Comparison of ENCODE assay signal across 11 cellular contexts in the genomic region with DNA sequence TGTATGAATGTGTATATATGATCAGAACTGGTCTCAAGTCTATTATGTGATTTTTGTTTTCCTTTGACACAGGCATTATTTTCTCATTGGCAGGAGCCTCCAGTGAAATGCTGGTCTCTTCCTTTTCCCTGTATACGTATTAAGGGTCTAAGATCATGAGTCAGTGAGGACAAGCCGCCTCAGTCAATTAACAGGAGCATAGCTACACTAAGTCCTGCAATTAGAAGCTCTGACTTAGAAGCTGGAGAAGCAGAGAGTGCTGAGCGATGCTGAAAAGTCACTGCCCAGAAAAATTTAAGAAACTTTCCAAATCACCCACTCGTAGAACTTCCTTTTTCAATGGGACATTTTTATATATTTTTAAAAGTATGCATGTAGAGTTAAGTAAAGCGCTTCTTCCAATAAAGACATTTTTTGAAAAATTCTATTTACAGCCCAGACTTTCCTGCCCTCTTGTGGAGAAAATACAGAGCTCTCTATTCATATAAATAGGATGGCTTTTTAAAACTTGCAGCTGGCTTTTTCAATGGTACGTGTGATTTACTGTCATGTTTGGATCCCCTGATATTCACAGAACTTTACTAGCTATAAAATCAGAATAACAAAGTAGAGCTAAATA.
DNase-seq lines count a peak whose midpoint lies in the region; ATAC-seq and TF ChIP-seq lines count a peak whose summit lies in the region.
"Had no signal": no experiment of that assay in that cellular context is flagged by ENCODE, and none has a peak within 500 bp of the region (broad histone marks: within the 10 kb centered on the region; RNA-seq: fewer than 3 reads in every experiment).

No MANE protein-coding gene starts in this region.

- intact Hi-C loops in ovary (cut with DNase I): no loop called here

- H3K4me3 Mint-ChIP-seq in activated CD8-positive, alpha-beta memory T cell treated with anti-CD3 and anti-CD28 coated beads, Interleukin-2, amount 10 ng/mL, durations not matched to agents 7 days and 5 days: no peak overlapping the region
- H3K4me3 Mint-ChIP-seq: activated naive CD8-positive, alpha-beta T cell had no signal

- H3K4me1 Mint-ChIP-seq in activated CD8-positive, alpha-beta memory T cell treated with anti-CD3 and anti-CD28 coated beads, Interleukin-2, amount 10 ng/mL, durations not matched to agents 7 days and 5 days: no peaks in the 10 kb centered on the region

- no peaks in the 10 kb centered on the region for H3K36me3 Mint-ChIP-seq in activated CD8-positive, alpha-beta memory T cell treated with anti-CD3 and anti-CD28 coated beads, Interleukin-2, amount 10 ng/mL, durations not matched to agents 7 days and 5 days
- H3K36me3 Mint-ChIP-seq: activated naive CD8-positive, alpha-beta T cell had no signal

- in situ Hi-C loops in GM13977 (cut with MboI; ENCODE audit: low pct_unique_long_range_greater_than_20kb, low sequenced_read_pairs, unreplicated experiment): no loop called here

- no peak for TF ChIP-seq EP300 in ovary (IDR thresholded peaks at IDR 0.05)

- H3K4me3 ChIP-seq in ovary: no peak overlapping the region

- no peaks in the 10 kb centered on the region for H3K36me3 ChIP-seq in ovary

- 15 to 22% (median 21%) methylated on average over 6 of the region's 6 CpGs for WGBS in ovary, 3 donors

- no peak for ATAC-seq in activated CD8-positive, alpha-beta memory T cell treated with anti-CD3 and anti-CD28 coated beads, Interleukin-2, amount 10 ng/mL, durations not matched to agents 7 days and 5 days

- no peaks in the 10 kb centered on the region for H3K27me3 ChIP-seq in ovary

- H3K27ac Mint-ChIP-seq in activated CD8-positive, alpha-beta memory T cell treated with anti-CD3 and anti-CD28 coated beads, Interleukin-2, amount 10 ng/mL, durations not matched to agents 7 days and 5 days: no peak overlapping the region
- H3K27ac Mint-ChIP-seq: activated naive CD8-positive, alpha-beta T cell had no signal

- TF ChIP-seq POLR2A in ovary (IDR thresholded peaks at IDR 0.05): no peak

- CTCF ChIA-PET in activated CD8-positive, alpha-beta memory T cell treated with anti-CD3 and anti-CD28 coated beads, Interleukin-2, amount 10 ng/mL, durations not matched to agents 7 days and 5 days (lab: Charles Lee): interaction anchor here (1.0 to 1.3 kb wide), 2 partner anchors 10 to 41 kb away, joined by 3 read pairs; no protein-coding TSS in a partner anchor

- DNase-seq in 8988T (peak; percentile 34), GM13977 (ENCODE audit: low spot score) (no peak), RPMI7951 (ENCODE audit: low read depth) (peak; percentile 6), globus pallidus (ENCODE audit: low spot score) (peak; percentile 9), GF-D8 (lab: John Stamatoyannopoulos, UW) (no peak), ovary (no peak)
- no peak for DNase-seq in effector CD4-positive, alpha-beta T cell
- DNase-seq in activated CD8-positive, alpha-beta memory T cell treated with anti-CD3 and anti-CD28 coated beads, Interleukin-2, amount 10 ng/mL, durations not matched to agents 7 days and 5 days: no peak
- DNase-seq: NCI-H187 treated with DMSO at 0.1 percent for 48 hours, nucleus accumbens had no signal

- no peaks in the 10 kb centered on the region for H3K9me3 Mint-ChIP-seq in activated CD8-positive, alpha-beta memory T cell treated with anti-CD3 and anti-CD28 coated beads, Interleukin-2, amount 10 ng/mL, durations not matched to agents 7 days and 5 days (ENCODE audit: low read depth)

- no peaks in the 10 kb centered on the region for H3K4me1 ChIP-seq in ovary (ENCODE audit: insufficient read depth)

- H3K27me3 Mint-ChIP-seq in activated CD8-positive, alpha-beta memory T cell treated with anti-CD3 and anti-CD28 coated beads, Interleukin-2, amount 10 ng/mL, durations not matched to agents 7 days and 5 days: peaks cover 20% of the 10 kb centered on the region

- H3K27ac ChIP-seq in ovary: no peak overlapping the region

- peak; percentile 33 for TF ChIP-seq CTCF in GM13977 (IDR thresholded peaks at IDR 0.05; ENCODE audit: extremely low read depth, insufficient read depth, missing control alignments)
- TF ChIP-seq CTCF in ovary (IDR thresholded peaks at IDR 0.05): no peak

- H3K9me3 ChIP-seq in ovary: no peaks in the 10 kb centered on the region

Comparison
In these comparisons a context has a peak if more than half of its experiments do, and no peak if none do; other contexts are left out.
1. DNase-seq: peak in 8988T (single experiment), RPMI7951 (single experiment) and globus pallidus (single experiment); none in GM13977 (single experiment), effector CD4-positive, alpha-beta T cell (single experiment), activated CD8-positive, alpha-beta memory T cell treated with anti-CD3 and anti-CD28 coated beads, Interleukin-2, amount 10 ng/mL, durations not matched to agents 7 days and 5 days (single experiment), GF-D8 (single experiment) and ovary (0 of 5).